8 cellular contexts compared by ENCODE assay signal in the genomic region with DNA sequence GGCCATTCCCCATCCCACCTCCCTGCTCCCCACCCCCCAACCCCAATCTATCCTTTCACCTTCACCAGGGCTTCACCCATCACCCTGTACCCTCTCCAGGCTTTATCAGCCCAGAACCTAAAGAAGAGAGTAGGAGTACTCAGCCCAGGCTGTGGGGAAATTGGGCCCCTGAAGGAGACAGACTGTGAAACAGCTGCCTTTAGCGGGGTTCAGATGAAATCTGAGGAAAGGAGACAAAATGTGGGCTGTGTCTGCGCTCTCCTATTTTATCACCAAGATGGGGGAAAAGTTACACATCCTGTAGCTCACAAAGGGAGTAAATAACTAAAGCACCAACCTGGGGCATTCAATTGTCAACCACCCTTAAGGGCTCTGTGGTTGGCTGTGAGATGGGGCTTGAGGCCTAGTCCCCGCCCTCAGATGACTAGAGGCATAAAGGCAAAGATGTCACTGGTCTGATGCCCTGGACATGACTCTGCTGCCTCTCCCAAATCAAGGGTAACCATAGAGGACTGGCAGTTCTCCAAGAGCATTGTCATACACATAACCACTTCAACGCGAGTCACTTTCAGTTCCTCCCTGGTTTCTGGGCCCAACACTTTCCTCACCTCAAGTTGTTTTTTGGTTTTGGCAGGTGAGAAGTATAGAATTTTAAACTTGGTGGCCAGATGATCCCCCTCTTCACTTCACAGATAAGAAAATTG. TPM values are rescaled to one million over a fixed set of nuclear protein-coding genes. Genes with fewer than 3 reads are reported as not detected.
DNase-seq lines count a peak whose midpoint lies in the region; ATAC-seq, FAIRE-seq and TF ChIP-seq lines count a peak whose summit lies in the region.

No MANE protein-coding gene starts in this region.

- peak; percentile 68 for DNase-seq in Ammon's horn (ENCODE audit: low spot score)
- no peak for DNase-seq in SK-N-MC (ENCODE audit: low read depth, low spot score)
- DNase-seq in activated naive CD8-positive, alpha-beta T cell treated with anti-CD3 and anti-CD28 coated beads, Interleukin-2, amount 50 U/mL, for 16 hours (ENCODE audit: low read depth, low spot score): peak; percentile 55
- peak; percentile 33 for DNase-seq in keratinocyte (ENCODE audit: low read depth, low spot score)
- DNase-seq in stimulated activated CD8-positive, alpha-beta memory T cell treated with anti-CD3 and anti-CD28 coated beads, Interleukin-7, amount 100 ng/mL, for 1 hour (ENCODE audit: low read depth in 2 of 2): peak; percentile 21 to 28
- DNase-seq in globus pallidus (ENCODE audit: low spot score): no peak

- no peaks in the 10 kb centered on the region for H3K9me1 ChIP-seq in keratinocyte (ENCODE audit: control insufficient read depth, extremely low read depth, insufficient read depth, low read length)

- peak overlapping the region; percentile 73 for H3K27ac ChIP-seq in SK-N-MC
- H3K27ac ChIP-seq in keratinocyte (ENCODE audit: control insufficient read depth, insufficient read depth, low read length): peak overlapping the region; percentile 65

- H3K4me2 ChIP-seq in keratinocyte (ENCODE audit: control insufficient read depth, extremely low read depth, insufficient read depth, low read depth, low read length): peak overlapping the region; percentile 14

- peaks cover 14% of the 10 kb centered on the region; the same call in 1 of the 2 replicates for H3K36me3 ChIP-seq in SK-N-MC (ENCODE audit: insufficient read depth, low read length)
- peaks cover 15 to 22% of the 10 kb centered on the region in 2 experiments for H3K36me3 ChIP-seq in keratinocyte (ENCODE audit: control insufficient read depth in 2 of 2, extremely low read depth in 1 of 2, insufficient read depth in 2 of 2, low read length in 2 of 2)

- dilution Hi-C loops in keratinocyte (cut with MboI; ENCODE audit: extremely low pct_ligation_motif_present, low sequenced_read_pairs): no loop called here

- H3K9me3 ChIP-seq in SK-N-MC (ENCODE audit: low read depth, low read length) (no peaks in the 10 kb centered on the region), keratinocyte (ENCODE audit: control insufficient read depth, low read depth, low read length) (no peaks in the 10 kb centered on the region)

- H4K20me1 ChIP-seq in keratinocyte (ENCODE audit: control insufficient read depth, extremely low read depth, insufficient read depth, low read length): no peaks in the 10 kb centered on the region

- H3K9ac ChIP-seq in SK-N-MC (ENCODE audit: insufficient read length): no peak overlapping the region
- no peak overlapping the region for H3K9ac ChIP-seq in keratinocyte (ENCODE audit: control insufficient read depth, extremely low read depth, insufficient read depth, low read length)

- TF ChIP-seq CTCF in keratinocyte (optimal IDR thresholded peaks at IDR 0.05 in 1 of 3, IDR thresholded peaks at IDR 0.05 in 1 of 3, conservative IDR thresholded peaks at IDR 0.05 in 1 of 3; ENCODE audit: extremely low read depth in 1 of 3, insufficient read depth in 2 of 3, low read length in 3 of 3): no peak

- FAIRE-seq in keratinocyte (lab: Jason Lieb, UNC): peak; percentile 85

- peaks cover 12% of the 10 kb centered on the region for H3K4me1 ChIP-seq in keratinocyte (ENCODE audit: control insufficient read depth, extremely low read depth, insufficient read depth, low read length)

- peak; percentile 98 for ATAC-seq in GM19351 (IDR thresholded peaks at IDR 0.05; ENCODE audit: unreplicated experiment)
- peak; percentile 90 for ATAC-seq in HG03378 (IDR thresholded peaks at IDR 0.05; ENCODE audit: unreplicated experiment)

- no peak overlapping the region for H2AFZ ChIP-seq in keratinocyte (ENCODE audit: control insufficient read depth, low read length)

- no peaks in the 10 kb centered on the region for H3K79me2 ChIP-seq in keratinocyte (ENCODE audit: control insufficient read depth, insufficient read depth, low read length)

- H3K4me3 ChIP-seq in SK-N-MC: no peak overlapping the region
- no peak overlapping the region for H3K4me3 ChIP-seq in keratinocyte (ENCODE audit: control insufficient read depth in 2 of 3, extremely low read depth in 1 of 3, insufficient read depth in 2 of 3, low read depth in 1 of 3, low read length in 3 of 3)

- no peaks in the 10 kb centered on the region for H3K27me3 ChIP-seq in keratinocyte (ENCODE audit: control insufficient read depth, extremely low read depth, insufficient read depth, low read length)

RNA-seq across cellular contexts. Expression of a gene that starts 30.0 kb away (rescaled TPM):
- 7.4 to 9.6 TPM (median 8.2 TPM) in 3 replicates for polyA plus RNA-seq in keratinocyte
- polyA plus RNA-seq in keratinocyte (2011; ENCODE audit: low read depth): 1.4 TPM
- polyA plus RNA-seq in keratinocyte (2011; cell fraction: cytosol; rRNA removed): 2.9 and 3.0 TPM in 2 replicates
- 22.0 and 28.3 TPM in 2 replicates for polyA plus RNA-seq in keratinocyte (2011; cell fraction: nucleus; rRNA removed)
- 2.5 and 8.0 TPM in 2 replicates for polyA plus RNA-seq in keratinocyte (2012; ENCODE audit: low replicate concordance)
- 9.4 to 19.4 TPM (median 15.2 TPM) in 3 replicates for polyA minus RNA-seq in keratinocyte
- 5.2 TPM for polyA minus RNA-seq in keratinocyte (2011; cell fraction: cytosol; rRNA and poly(A)+ RNA removed)
- polyA minus RNA-seq in keratinocyte (2011; cell fraction: nucleus; rRNA and poly(A)+ RNA removed): 7.4 and 7.7 TPM in 2 replicates

Comparison
In these comparisons a context has a peak if more than half of its experiments do, and no peak if none do; other contexts are left out.
1. DNase-seq: peak in Ammon's horn (single experiment), activated naive CD8-positive, alpha-beta T cell treated with anti-CD3 and anti-CD28 coated beads, Interleukin-2, amount 50 U/mL, for 16 hours (single experiment), keratinocyte (single experiment) and stimulated activated CD8-positive, alpha-beta memory T cell treated with anti-CD3 and anti-CD28 coated beads, Interleukin-7, amount 100 ng/mL, for 1 hour (2 of 2); none in SK-N-MC (single experiment) and globus pallidus (single experiment).